In the genomic region with DNA sequence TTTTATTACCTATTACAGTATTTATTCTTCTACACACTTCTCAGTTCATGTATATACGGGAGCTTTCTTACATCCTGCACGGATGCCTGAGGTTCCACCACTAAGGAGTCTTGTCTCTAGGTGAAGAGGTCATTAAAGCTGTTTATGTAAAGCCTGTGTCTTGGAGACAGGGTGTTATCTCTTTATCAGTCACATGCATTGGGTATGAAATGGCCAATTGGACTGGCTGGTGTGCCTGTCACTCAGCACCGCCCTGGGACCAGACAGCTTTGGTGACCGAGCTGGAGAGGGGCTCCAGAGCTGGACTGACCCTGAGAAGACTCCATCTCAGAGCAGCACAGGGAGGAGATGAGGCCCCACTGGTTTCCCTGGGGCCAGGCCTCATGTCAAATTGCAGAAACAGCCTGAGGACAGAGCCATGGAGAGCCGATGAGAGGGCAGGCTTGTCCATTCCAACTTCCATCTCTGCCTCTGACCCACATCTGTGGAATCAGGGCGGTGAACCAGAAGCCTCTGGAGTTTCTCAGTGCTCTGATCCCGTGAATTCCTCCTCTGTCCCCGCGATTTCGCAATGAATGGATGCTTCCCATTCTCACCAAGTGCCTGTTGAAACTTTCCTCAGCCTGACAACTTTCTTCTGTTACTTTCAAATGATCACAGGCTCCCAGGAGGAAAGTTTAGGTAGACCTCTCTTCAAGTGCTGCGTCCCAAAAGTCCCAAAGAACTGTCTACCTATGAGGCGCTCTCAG, we compare ENCODE assay signal across 1 cellular context.
TF ChIP-seq lines count a peak whose summit lies in the region.

No MANE protein-coding gene starts in this region.

TF ChIP-seq in K562, 482 proteins besides CTCF, POLR2A, EP300 and RAD21:
- TF ChIP-seq, protein P1, sequence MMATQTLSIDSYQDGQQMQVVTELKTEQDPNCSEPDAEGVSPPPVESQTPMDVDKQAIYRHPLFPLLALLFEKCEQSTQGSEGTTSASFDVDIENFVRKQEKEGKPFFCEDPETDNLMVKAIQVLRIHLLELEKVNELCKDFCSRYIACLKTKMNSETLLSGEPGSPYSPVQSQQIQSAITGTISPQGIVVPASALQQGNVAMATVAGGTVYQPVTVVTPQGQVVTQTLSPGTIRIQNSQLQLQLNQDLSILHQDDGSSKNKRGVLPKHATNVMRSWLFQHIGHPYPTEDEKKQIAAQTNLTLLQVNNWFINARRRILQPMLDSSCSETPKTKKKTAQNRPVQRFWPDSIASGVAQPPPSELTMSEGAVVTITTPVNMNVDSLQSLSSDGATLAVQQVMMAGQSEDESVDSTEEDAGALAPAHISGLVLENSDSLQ (IDR thresholded peaks at IDR 0.05), result peak; percentile 95
- TF ChIP-seq BHLHE40 (IDR thresholded peaks at IDR 0.05; ENCODE audit: low read length) (peak; percentile 47), FOXJ2 (tag; IDR thresholded peaks at IDR 0.05) (peak; percentile 95), RFX1 (IDR thresholded peaks at IDR 0.05) (peak; percentile 50), CEBPB (tag; IDR thresholded peaks at IDR 0.05) (peak; percentile 75)
- TF ChIP-seq, protein P2, sequence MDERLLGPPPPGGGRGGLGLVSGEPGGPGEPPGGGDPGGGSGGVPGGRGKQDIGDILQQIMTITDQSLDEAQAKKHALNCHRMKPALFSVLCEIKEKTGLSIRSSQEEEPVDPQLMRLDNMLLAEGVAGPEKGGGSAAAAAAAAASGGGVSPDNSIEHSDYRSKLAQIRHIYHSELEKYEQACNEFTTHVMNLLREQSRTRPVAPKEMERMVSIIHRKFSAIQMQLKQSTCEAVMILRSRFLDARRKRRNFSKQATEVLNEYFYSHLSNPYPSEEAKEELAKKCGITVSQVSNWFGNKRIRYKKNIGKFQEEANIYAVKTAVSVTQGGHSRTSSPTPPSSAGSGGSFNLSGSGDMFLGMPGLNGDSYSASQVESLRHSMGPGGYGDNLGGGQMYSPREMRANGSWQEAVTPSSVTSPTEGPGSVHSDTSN (CRISPR knock-in tag; IDR thresholded peaks at IDR 0.05; ENCODE audit: low read depth), result peak; percentile 70
- TF ChIP-seq, protein P2 (tag; conservative IDR thresholded peaks at IDR 0.05; ENCODE audit: low read depth), result peak; percentile 86
